Comparison of ENCODE assay signal across 8 cellular contexts in the genomic region with DNA sequence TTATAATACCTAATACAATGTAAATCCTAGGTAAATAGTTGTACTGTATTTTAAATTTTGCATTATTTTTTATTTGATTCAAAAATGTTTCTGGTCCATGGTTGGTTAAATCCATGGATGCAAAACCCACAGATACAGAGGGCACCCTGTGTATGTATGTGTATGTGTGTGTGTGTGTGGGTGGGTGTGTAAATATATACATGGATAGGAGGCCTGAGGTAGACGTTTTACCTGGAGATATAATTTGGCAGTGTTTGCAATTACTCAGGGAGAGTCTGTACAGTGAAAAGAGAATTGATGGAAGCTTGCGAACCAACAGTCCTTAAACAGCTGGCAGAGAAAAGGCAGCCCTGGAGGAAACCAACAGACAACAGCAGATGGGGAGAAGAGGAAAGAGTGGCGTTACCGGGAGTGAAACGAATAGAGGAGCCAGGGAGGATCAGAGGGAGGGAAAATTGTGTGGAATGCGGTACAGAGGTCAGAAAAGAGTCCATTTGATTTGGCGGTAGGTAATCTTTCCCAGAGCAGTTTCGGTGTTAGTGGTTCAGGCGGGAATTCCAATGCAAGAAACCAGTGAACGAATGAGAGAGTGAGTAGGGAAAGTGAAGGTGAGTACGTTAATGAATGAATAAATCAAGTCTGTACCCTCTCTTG. TPM values are rescaled to one million over a fixed set of nuclear protein-coding genes. Genes with fewer than 3 reads are reported as not detected.
A peak's percentile ranks its signal among the peaks of the same experiment; 100 is the strongest.
DNase-seq lines count a peak whose midpoint lies in the region; ATAC-seq and TF ChIP-seq lines count a peak whose summit lies in the region.

No MANE protein-coding gene starts in this region.

- no peak for TF ChIP-seq POLR2A in transverse colon (IDR thresholded peaks at IDR 0.05)

- in situ Hi-C loops in transverse colon (cut with MboI; ENCODE audit: low pct_ligation_motif_present in 1 of 4, low pct_unique_long_range_greater_than_20kb in 1 of 4, low sequenced_read_pairs in 3 of 4) = loop anchor here in 1 of 4 donors (25.0 kb wide), 1 partner anchor 109 kb away; the partner anchor contains the start of gene CAPZB

- no peak for DNase-seq in activated CD4-positive, alpha-beta T cell treated with anti-CD3 and anti-CD28 coated beads, Interleukin-2, amount 10 ng/mL, durations not matched to agents 24 days and 14 days
- no peak for DNase-seq in activated CD4-positive, alpha-beta T cell treated with anti-CD3 and anti-CD28 coated beads for 48 hours
- DNase-seq in NCI-H69 (lab: John Stamatoyannopoulos, UW) (peak; percentile 70), choroid plexus epithelial cell (ENCODE audit: low read depth) (no peak), lung (ENCODE audit: low spot score) (no peak), transverse colon (peak; percentile 32)
- DNase-seq in effector CD8-positive, alpha-beta T cell (lab: John Stamatoyannopoulos, UW) = no peak
- no peak for DNase-seq in activated CD8-positive, alpha-beta memory T cell treated with anti-CD3 and anti-CD28 coated beads for 24 hours

- TF ChIP-seq CTCF in choroid plexus epithelial cell (conservative IDR thresholded peaks at IDR 0.05; ENCODE audit: low read depth, low read length) = no peak
- TF ChIP-seq CTCF in lung (IDR thresholded peaks at IDR 0.05; ENCODE audit: control extremely low read depth, extremely low read depth) = no peak
- TF ChIP-seq CTCF in transverse colon (IDR thresholded peaks at IDR 0.05) = no peak

- no peaks in the 10 kb centered on the region for H3K27me3 ChIP-seq in lung (ENCODE audit: control insufficient read depth, insufficient read depth)
- H3K27me3 ChIP-seq in transverse colon = no peaks in the 10 kb centered on the region

- H3K27ac Mint-ChIP-seq in activated CD4-positive, alpha-beta T cell treated with anti-CD3 and anti-CD28 coated beads, Interleukin-2, amount 10 ng/mL, durations not matched to agents 24 days and 14 days = peak overlapping the region; percentile 100

- intact Hi-C loops in activated CD4-positive, alpha-beta T cell treated with anti-CD3 and anti-CD28 coated beads, Interleukin-2, amount 10 ng/mL, durations not matched to agents 24 days and 14 days (cut with micrococcal nuclease) = loop anchor here (2.0 to 5.0 kb wide), 3 partner anchors 49 to 204 kb away; partner anchors contain the start of gene NBL1
- intact Hi-C loops in transverse colon (cut with DNase I; ENCODE audit: low total_unique reads) = loop anchor here (2.0 to 5.0 kb wide), 2 partner anchors 51 to 109 kb away; no protein-coding TSS in a partner anchor

- peak; percentile 1 for ATAC-seq in lung (ENCODE audit: insufficient read depth, low FRiP score)

- peaks cover 0 to 4% of the 10 kb centered on the region in 2 donors for H3K36me3 ChIP-seq in lung (ENCODE audit: control insufficient read depth in 2 of 2, insufficient read depth in 2 of 2, low read length in 2 of 2)
- no peaks in the 10 kb centered on the region for H3K36me3 ChIP-seq in transverse colon

- H3K9me3 Mint-ChIP-seq in activated CD4-positive, alpha-beta T cell treated with anti-CD3 and anti-CD28 coated beads, Interleukin-2, amount 10 ng/mL, durations not matched to agents 24 days and 14 days = no peaks in the 10 kb centered on the region

- WGBS in lung, 2 donors = 8 to 9% methylated on average over 11 of the region's 11 CpGs
- WGBS in transverse colon (ENCODE audit: low coverage in 1 of 2), 2 donors = 3 to 4% methylated on average over 10 to 11 of the region's 11 CpGs

- peaks cover 35% of the 10 kb centered on the region for H3K4me1 Mint-ChIP-seq in activated CD4-positive, alpha-beta T cell treated with anti-CD3 and anti-CD28 coated beads, Interleukin-2, amount 10 ng/mL, durations not matched to agents 24 days and 14 days

- H3K4me1 ChIP-seq in lung (ENCODE audit: control insufficient read depth in 2 of 2, insufficient read depth in 2 of 2, low read length in 2 of 2) = peaks cover 8 to 24% of the 10 kb centered on the region in 2 donors
- H3K4me1 ChIP-seq in transverse colon = peaks cover 23 to 65% (median 37%) of the 10 kb centered on the region in 4 donors

- TF ChIP-seq EP300 in transverse colon (IDR thresholded peaks at IDR 0.05; ENCODE audit: low read depth) = no peak

- peaks cover 23% of the 10 kb centered on the region for H3K36me3 Mint-ChIP-seq in activated CD4-positive, alpha-beta T cell treated with anti-CD3 and anti-CD28 coated beads, Interleukin-2, amount 10 ng/mL, durations not matched to agents 24 days and 14 days (ENCODE audit: low read depth)

- H3K27ac ChIP-seq in lung (ENCODE audit: low read depth in 1 of 2, low read length in 1 of 2) = peak overlapping the region; percentile 96 to 98
- H3K27ac ChIP-seq in transverse colon = peak overlapping the region; percentile 97 to 99 (median 98)

- H3K27me3 Mint-ChIP-seq in activated CD4-positive, alpha-beta T cell treated with anti-CD3 and anti-CD28 coated beads, Interleukin-2, amount 10 ng/mL, durations not matched to agents 24 days and 14 days = peaks cover 11% of the 10 kb centered on the region

- H3K4me3 Mint-ChIP-seq in activated CD4-positive, alpha-beta T cell treated with anti-CD3 and anti-CD28 coated beads, Interleukin-2, amount 10 ng/mL, durations not matched to agents 24 days and 14 days = peak overlapping the region; percentile 99

- H3K4me3 ChIP-seq in choroid plexus epithelial cell (ENCODE audit: low read depth, low read length) = peak overlapping the region; percentile 93
- H3K4me3 ChIP-seq in lung = peak overlapping the region; percentile 90
- H3K4me3 ChIP-seq in transverse colon = peak overlapping the region; percentile 13 to 96 (median 79)

- H3K9me3 ChIP-seq in lung (ENCODE audit: control insufficient read depth in 2 of 2, insufficient read depth in 1 of 2, low read length in 1 of 2) (no peaks in the 10 kb centered on the region), transverse colon (no peaks in the 10 kb centered on the region)

RNA-seq across cellular contexts. Expression of gene NBL1, which starts 47.9 kb away (rescaled TPM):
- 51.7 and 54.1 TPM in 2 replicates for total RNA-seq in activated CD4-positive, alpha-beta T cell treated with anti-CD3 and anti-CD28 coated beads, Interleukin-2, amount 10 ng/mL, durations not matched to agents 24 days and 14 days
- total RNA-seq in lung = 100 to 1,000 TPM; 107 to 133 TPM
- polyA plus RNA-seq in lung = 100 to 1,000 TPM in 1 of 2 donors, 10 to 100 TPM in 1; 48.0 to 102 TPM
- total RNA-seq in transverse colon = 100 to 1,000 TPM; 122 to 238 (median 204) TPM

Comparison
In these comparisons a context has a peak if more than half of its experiments do, and no peak if none do; other contexts are left out.
1. DNase-seq: peak in NCI-H69 (single experiment) and transverse colon (single experiment); none in activated CD4-positive, alpha-beta T cell treated with anti-CD3 and anti-CD28 coated beads, Interleukin-2, amount 10 ng/mL, durations not matched to agents 24 days and 14 days (single experiment), activated CD4-positive, alpha-beta T cell treated with anti-CD3 and anti-CD28 coated beads for 48 hours (single experiment), choroid plexus epithelial cell (single experiment), lung (single experiment), effector CD8-positive, alpha-beta T cell (single experiment) and activated CD8-positive, alpha-beta memory T cell treated with anti-CD3 and anti-CD28 coated beads for 24 hours (single experiment).
2. Peak in every context shown above with its lines, with median percentiles within 50 percentile points of each other: H3K4me3 ChIP-seq.